13 cellular contexts compared by ENCODE assay signal in genomic region chr2:100603945-100604633, GRCh38. TPM values are rescaled to one million over a fixed set of nuclear protein-coding genes. Genes with fewer than 3 reads are reported as not detected.
A peak's percentile ranks its signal among the peaks of the same experiment; 100 is the strongest.
DNase-seq lines count a peak whose midpoint lies in the region; ATAC-seq and TF ChIP-seq lines count a peak whose summit lies in the region.
"Had no signal": no experiment of that assay in that cellular context is flagged by ENCODE, and none has a peak within 500 bp of the region (broad histone marks: within the 10 kb centered on the region; RNA-seq: fewer than 3 reads in every experiment).

No MANE protein-coding gene starts in this region.

- no peaks in the 10 kb centered on the region for H3K36me3 ChIP-seq in gastroesophageal sphincter
- H3K36me3 ChIP-seq in CD4-positive, alpha-beta memory T cell (ENCODE audit: insufficient read depth, low read length), result no peaks in the 10 kb centered on the region
- H3K36me3 ChIP-seq: esophagus squamous epithelium had no signal

- H3K4me1 ChIP-seq in gastroesophageal sphincter, result peaks cover 0 to 23% (median 5%) of the 10 kb centered on the region in 3 donors
- H3K4me1 ChIP-seq in CD4-positive, alpha-beta memory T cell (ENCODE audit: insufficient read depth, low read length), result no peaks in the 10 kb centered on the region

- peak; percentile 8 for TF ChIP-seq EP300 in gastroesophageal sphincter (IDR thresholded peaks at IDR 0.05)

- CTCF ChIA-PET in WTC11 (lab: Charles Lee), result interaction anchor here (0.7 to 1.5 kb wide), 5 partner anchors 9 to 376 kb away, joined by 3 to 12 read pairs (median 4); no protein-coding TSS in a partner anchor
- CTCF ChIA-PET in CD4-positive, alpha-beta memory T cell (lab: Charles Lee; ENCODE audit: partially characterized antibody), result interaction anchor here (0.9 to 8.1 kb wide), 6 partner anchors 12 to 601 kb away, joined by 3 to 78 read pairs (median 8); no protein-coding TSS in a partner anchor

- H3K36me3 Mint-ChIP-seq in WTC11, result no peaks in the 10 kb centered on the region
- H3K36me3 Mint-ChIP-seq in CD4-positive, alpha-beta memory T cell, result no peaks in the 10 kb centered on the region
- H3K36me3 Mint-ChIP-seq: type B pancreatic cell had no signal

- peak overlapping the region; percentile 74 to 82 (median 78) for H3K27ac ChIP-seq in gastroesophageal sphincter
- no peak overlapping the region for H3K27ac ChIP-seq in CD4-positive, alpha-beta memory T cell (ENCODE audit: low read depth, low read length)

- H3K4me3 Mint-ChIP-seq in WTC11, result no peak overlapping the region
- no peak overlapping the region for H3K4me3 Mint-ChIP-seq in CD4-positive, alpha-beta memory T cell
- H3K4me3 Mint-ChIP-seq: T-helper 2 cell treated with Interferon-gamma antibody and Interleukin-4, amounts not matched to agents 5 μg/mL and 100 μg/mL, for 36 hours; type B pancreatic cell had no signal

- no peak overlapping the region for H3K27ac Mint-ChIP-seq in WTC11
- peak overlapping the region in 2 of 7 donors; percentile 12 to 27 for H3K27ac Mint-ChIP-seq in CD4-positive, alpha-beta memory T cell
- H3K27ac Mint-ChIP-seq: T-helper 2 cell treated with Interferon-gamma antibody and Interleukin-4, amounts not matched to agents 5 μg/mL and 100 μg/mL, for 36 hours; type B pancreatic cell had no signal

- H3K9me3 ChIP-seq in gastroesophageal sphincter, result no peaks in the 10 kb centered on the region
- H3K9me3 ChIP-seq in CD4-positive, alpha-beta memory T cell (ENCODE audit: control insufficient read depth in 1 of 2, low read length in 2 of 2), result no peaks in the 10 kb centered on the region
- H3K9me3 ChIP-seq: esophagus squamous epithelium had no signal

- H3K4me3 ChIP-seq in gastroesophageal sphincter, result no peak overlapping the region
- no peak overlapping the region for H3K4me3 ChIP-seq in CD4-positive, alpha-beta memory T cell (ENCODE audit: low read length in 2 of 2)
- H3K4me3 ChIP-seq: esophagus squamous epithelium had no signal

- POLR2A ChIA-PET in WTC11 (lab: Charles Lee), result no interaction called here
- POLR2A ChIA-PET in CD4-positive, alpha-beta memory T cell (lab: Charles Lee; ENCODE audit: partially characterized antibody), result no interaction called here

- peaks cover 21% of the 10 kb centered on the region for H3K4me1 Mint-ChIP-seq in WTC11
- H3K4me1 Mint-ChIP-seq in CD4-positive, alpha-beta memory T cell, result peaks cover 2 to 11% (median 7%) of the 10 kb centered on the region in 4 donors

- 13 to 16% methylated on average over 8 to 10 of the region's 10 CpGs for WGBS in gastroesophageal sphincter (ENCODE audit: low coverage in 1 of 2), 2 donors

- intact Hi-C loops in CD4-positive, alpha-beta memory T cell (cut with micrococcal nuclease), result loop anchor here (10.0 kb wide), 1 partner anchor 601 kb away; no protein-coding TSS in a partner anchor

- no peaks in the 10 kb centered on the region for H3K27me3 ChIP-seq in gastroesophageal sphincter
- no peaks in the 10 kb centered on the region for H3K27me3 ChIP-seq in CD4-positive, alpha-beta memory T cell (ENCODE audit: insufficient read depth, low read length)
- H3K27me3 ChIP-seq: esophagus squamous epithelium had no signal

- H3K27me3 Mint-ChIP-seq in WTC11 (ENCODE audit: low read depth), result no peaks in the 10 kb centered on the region
- H3K27me3 Mint-ChIP-seq in CD4-positive, alpha-beta memory T cell, result no peaks in the 10 kb centered on the region
- H3K27me3 Mint-ChIP-seq: type B pancreatic cell had no signal

- DNase-seq in GM03348 (ENCODE audit: low spot score) (peak; percentile 50), WTC11 (ENCODE audit: low spot score) (no peak), pons (ENCODE audit: low spot score) (peak; percentile 78), NCI-H1105 treated with DMSO at 0.1 percent for 48 hours (lab: John Stamatoyannopoulos, UW) (no peak), OCI-M2 (lab: John Stamatoyannopoulos, UW; ENCODE audit: unreplicated experiment) (no peak)
- DNase-seq in CD4-positive, alpha-beta memory T cell, result no peak
- DNase-seq: esophagus squamous epithelium, NCI-H1105, NCI-H774 had no signal

- ATAC-seq in WTC11 (peak; percentile 34), gastroesophageal sphincter (peak; percentile 74), HG03457 (IDR thresholded peaks at IDR 0.05; ENCODE audit: unreplicated experiment) (no peak)

- TF ChIP-seq CTCF in WTC11 (IDR thresholded peaks at IDR 0.05) (no peak), gastroesophageal sphincter (IDR thresholded peaks at IDR 0.05) (no peak)

- TF ChIP-seq POLR2A in gastroesophageal sphincter (IDR thresholded peaks at IDR 0.05), result no peak

- peaks cover 4% of the 10 kb centered on the region; the same call in 1 of the 2 replicates for H3K9me3 Mint-ChIP-seq in WTC11
- no peaks in the 10 kb centered on the region for H3K9me3 Mint-ChIP-seq in CD4-positive, alpha-beta memory T cell
- H3K9me3 Mint-ChIP-seq: T-helper 2 cell treated with Interferon-gamma antibody and Interleukin-4, amounts not matched to agents 5 μg/mL and 100 μg/mL, for 36 hours; type B pancreatic cell had no signal

TF ChIP-seq in WTC11, 78 proteins besides CTCF, POLR2A, EP300 and RAD21:
- TF ChIP-seq ZNF671 (CRISPR knock-in tag; IDR thresholded peaks at IDR 0.05) (no peak), ERG (CRISPR knock-in tag; IDR thresholded peaks at IDR 0.05) (no peak), IRF2 (CRISPR knock-in tag; IDR thresholded peaks at IDR 0.05; ENCODE audit: borderline replicate concordance, low read depth) (no peak), EMX1 (CRISPR knock-in tag; IDR thresholded peaks at IDR 0.05) (no peak), NR2C2 (CRISPR knock-in tag; IDR thresholded peaks at IDR 0.05) (no peak), ELF4 (CRISPR knock-in tag; IDR thresholded peaks at IDR 0.05; ENCODE audit: low read depth) (no peak), ZNF281 (CRISPR knock-in tag; IDR thresholded peaks at IDR 0.05) (no peak), GRHL2 (CRISPR knock-in tag; IDR thresholded peaks at IDR 0.05; ENCODE audit: insufficient replicate concordance, severe bottlenecking) (no peak), SMAD4 (CRISPR knock-in tag; IDR thresholded peaks at IDR 0.05) (no peak), ZNF219 (CRISPR knock-in tag; IDR thresholded peaks at IDR 0.05; ENCODE audit: borderline replicate concordance) (no peak), ZNF138 (CRISPR knock-in tag; conservative IDR thresholded peaks at IDR 0.05) (no peak), JUN (CRISPR knock-in tag; IDR thresholded peaks at IDR 0.05) (no peak), ZBTB43 (CRISPR knock-in tag; IDR thresholded peaks at IDR 0.05) (no peak), ZNF416 (CRISPR knock-in tag; IDR thresholded peaks at IDR 0.05) (no peak), ESRRA (CRISPR knock-in tag; IDR thresholded peaks at IDR 0.05; ENCODE audit: borderline replicate concordance) (no peak), ZNF121 (CRISPR knock-in tag; IDR thresholded peaks at IDR 0.05) (no peak)

RNA-seq across cellular contexts. Expression of gene PDCL3, which starts 41.3 kb away (rescaled TPM):
- total RNA-seq in WTC11 (2021) (22.0 to 22.9 TPM (median 22.1 TPM) in 3 replicates), gastroesophageal sphincter (10 to 100 TPM; 20.5 to 63.8 (median 42.5) TPM)
- 10 to 100 TPM; 16.6 to 17.8 TPM for total RNA-seq in CD4-positive, alpha-beta memory T cell
- 10 to 100 TPM; 56.7 to 73.6 TPM for polyA plus RNA-seq in CD4-positive, alpha-beta memory T cell

Comparison
In these comparisons a context has a peak if more than half of its experiments do, and no peak if none do; other contexts are left out.
1. DNase-seq: peak in GM03348 (single experiment) and pons (single experiment); none in WTC11 (single experiment), CD4-positive, alpha-beta memory T cell (0 of 5), NCI-H1105 treated with DMSO at 0.1 percent for 48 hours (single experiment) and OCI-M2 (single experiment).